14 cellular contexts compared by ENCODE assay signal in the genomic region with DNA sequence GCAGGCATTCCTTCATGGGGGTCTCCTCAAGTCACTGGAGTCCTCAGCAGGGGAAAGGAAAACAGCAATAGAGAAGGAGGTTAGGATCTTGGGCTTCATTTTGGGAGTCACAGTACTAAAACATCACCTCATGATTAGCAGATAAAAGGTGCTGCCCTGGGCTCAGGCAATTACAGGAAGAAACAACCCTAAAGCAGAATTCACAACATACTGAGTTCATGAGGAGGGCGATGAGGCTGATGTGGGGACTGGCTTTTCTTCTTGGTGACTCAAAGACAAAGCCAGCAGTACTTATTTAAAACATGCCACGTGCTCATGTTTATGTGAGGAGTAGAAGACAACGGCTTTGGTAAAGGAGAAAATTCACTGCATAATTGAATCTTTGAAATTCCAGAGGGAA.
DNase-seq lines count a peak whose midpoint lies in the region; ATAC-seq and TF ChIP-seq lines count a peak whose summit lies in the region.
"Had no signal": no experiment of that assay in that cellular context is flagged by ENCODE, and none has a peak within 500 bp of the region (broad histone marks: within the 10 kb centered on the region; RNA-seq: fewer than 3 reads in every experiment).

No MANE protein-coding gene starts in this region.

- peak overlapping the region; percentile 11 for H3K27ac Mint-ChIP-seq in activated naive CD8-positive, alpha-beta T cell
- H3K27ac Mint-ChIP-seq in activated naive CD8-positive, alpha-beta T cell treated with anti-CD3 and anti-CD28 coated beads for 36 hours: no peak overlapping the region
- H3K27ac Mint-ChIP-seq in activated T-helper 1 cell treated with anti-CD3 and anti-CD28 coated beads, Interleukin-12 subunit alpha, Interleukin-12 subunit beta, Interleukin-2, Interleukin-4 antibody, amounts not matched to agents 30 ng/mL and 10 ng/mL and 1 ng/mL, durations not matched to agents 14 hours and 24 hours and 36 hours: peak overlapping the region; percentile 20
- peak overlapping the region in 8 of 9 donors; percentile 20 to 90 (median 71) for H3K27ac Mint-ChIP-seq in naive thymus-derived CD4-positive, alpha-beta T cell
- no peak overlapping the region for H3K27ac Mint-ChIP-seq in stimulated activated effector memory CD8-positive, alpha-beta T cell treated with anti-CD3 and anti-CD28 coated beads, Interleukin-12 subunit alpha, Interleukin-12 subunit beta, amount 100 ng/mL, for 72 hours
- no peak overlapping the region for H3K27ac Mint-ChIP-seq in CD14-positive monocyte

- intact Hi-C loops in activated T-helper 1 cell treated with anti-CD3 and anti-CD28 coated beads, Interleukin-12 subunit alpha, Interleukin-12 subunit beta, Interleukin-2, Interleukin-4 antibody, amounts not matched to agents 30 ng/mL and 10 ng/mL and 1 ng/mL, durations not matched to agents 14 hours and 24 hours and 36 hours (cut with micrococcal nuclease): no loop called here
- intact Hi-C loops in naive thymus-derived CD4-positive, alpha-beta T cell (cut with micrococcal nuclease): loop anchor here in 1 of 2 donors (2.0 kb wide), 1 partner anchor 15 kb away; no protein-coding TSS in a partner anchor
- intact Hi-C loops in CD14-positive monocyte (cut with micrococcal nuclease): no loop called here

- no peaks in the 10 kb centered on the region for H3K27me3 Mint-ChIP-seq in activated naive CD8-positive, alpha-beta T cell
- H3K27me3 Mint-ChIP-seq in activated naive CD8-positive, alpha-beta T cell treated with anti-CD3 and anti-CD28 coated beads for 36 hours: no peaks in the 10 kb centered on the region
- H3K27me3 Mint-ChIP-seq in activated T-helper 1 cell treated with anti-CD3 and anti-CD28 coated beads, Interleukin-12 subunit alpha, Interleukin-12 subunit beta, Interleukin-2, Interleukin-4 antibody, amounts not matched to agents 30 ng/mL and 10 ng/mL and 1 ng/mL, durations not matched to agents 14 hours and 24 hours and 36 hours (ENCODE audit: insufficient read depth): no peaks in the 10 kb centered on the region
- no peaks in the 10 kb centered on the region for H3K27me3 Mint-ChIP-seq in naive thymus-derived CD4-positive, alpha-beta T cell
- H3K27me3 Mint-ChIP-seq in CD14-positive monocyte (ENCODE audit: low read depth in 3 of 3): peaks cover 0 to 3% (median 0%) of the 10 kb centered on the region in 3 donors

- TF ChIP-seq CTCF in CD14-positive monocyte (IDR thresholded peaks at IDR 0.05): no peak

- H3K27ac ChIP-seq in naive thymus-derived CD4-positive, alpha-beta T cell (ENCODE audit: low read depth, low read length): no peak overlapping the region
- H3K27ac ChIP-seq: C4-2B had no signal

- H3K4me1 Mint-ChIP-seq in activated naive CD8-positive, alpha-beta T cell (ENCODE audit: low read depth): peaks cover 52% of the 10 kb centered on the region
- peaks cover 29% of the 10 kb centered on the region for H3K4me1 Mint-ChIP-seq in activated naive CD8-positive, alpha-beta T cell treated with anti-CD3 and anti-CD28 coated beads for 36 hours
- H3K4me1 Mint-ChIP-seq in activated T-helper 1 cell treated with anti-CD3 and anti-CD28 coated beads, Interleukin-12 subunit alpha, Interleukin-12 subunit beta, Interleukin-2, Interleukin-4 antibody, amounts not matched to agents 30 ng/mL and 10 ng/mL and 1 ng/mL, durations not matched to agents 14 hours and 24 hours and 36 hours (ENCODE audit: low read depth): peaks cover 45% of the 10 kb centered on the region
- peaks cover 20 to 92% (median 85%) of the 10 kb centered on the region in 7 donors for H3K4me1 Mint-ChIP-seq in naive thymus-derived CD4-positive, alpha-beta T cell
- H3K4me1 Mint-ChIP-seq in stimulated activated effector memory CD8-positive, alpha-beta T cell treated with anti-CD3 and anti-CD28 coated beads, Interleukin-12 subunit alpha, Interleukin-12 subunit beta, amount 100 ng/mL, for 72 hours: peaks cover 12% of the 10 kb centered on the region
- peaks cover 23% of the 10 kb centered on the region for H3K4me1 Mint-ChIP-seq in CD14-positive monocyte

- CTCF ChIA-PET in naive thymus-derived CD4-positive, alpha-beta T cell (lab: Charles Lee): interaction anchor here (0.6 kb wide), 1 partner anchor 63 kb away, joined by 3 read pairs; no protein-coding TSS in a partner anchor

- POLR2A ChIA-PET in naive thymus-derived CD4-positive, alpha-beta T cell (lab: Charles Lee): no interaction called here

- H3K4me1 ChIP-seq in naive thymus-derived CD4-positive, alpha-beta T cell (ENCODE audit: control insufficient read depth in 2 of 2, insufficient read depth in 2 of 2, low read length in 2 of 2): peaks cover 3 to 47% of the 10 kb centered on the region in 2 donors

- ATAC-seq in activated CD4-positive, CD25-positive, alpha-beta regulatory T cell treated with anti-CD3 and anti-CD28 coated beads, Interleukin-2, amount 50 U/mL, for 24 hours: peak; percentile 33 to 46
- ATAC-seq in naive thymus-derived CD4-positive, alpha-beta T cell: no peak
- ATAC-seq in stimulated activated effector memory CD8-positive, alpha-beta T cell treated with anti-CD3 and anti-CD28 coated beads, Interleukin-12 subunit alpha, Interleukin-12 subunit beta, amount 100 ng/mL, for 72 hours: no peak
- ATAC-seq: K562 had no signal

- no peak overlapping the region for H3K4me3 Mint-ChIP-seq in activated naive CD8-positive, alpha-beta T cell
- H3K4me3 Mint-ChIP-seq in activated naive CD8-positive, alpha-beta T cell treated with anti-CD3 and anti-CD28 coated beads for 36 hours: no peak overlapping the region
- H3K4me3 Mint-ChIP-seq in activated T-helper 1 cell treated with anti-CD3 and anti-CD28 coated beads, Interleukin-12 subunit alpha, Interleukin-12 subunit beta, Interleukin-2, Interleukin-4 antibody, amounts not matched to agents 30 ng/mL and 10 ng/mL and 1 ng/mL, durations not matched to agents 14 hours and 24 hours and 36 hours: no peak overlapping the region
- H3K4me3 Mint-ChIP-seq in naive thymus-derived CD4-positive, alpha-beta T cell: peak overlapping the region in 4 of 10 donors; percentile 27 to 59 (median 54)
- H3K4me3 Mint-ChIP-seq in stimulated activated effector memory CD8-positive, alpha-beta T cell treated with anti-CD3 and anti-CD28 coated beads, Interleukin-12 subunit alpha, Interleukin-12 subunit beta, amount 100 ng/mL, for 72 hours: no peak overlapping the region
- no peak overlapping the region for H3K4me3 Mint-ChIP-seq in CD14-positive monocyte

- no peaks in the 10 kb centered on the region for H3K9me3 ChIP-seq in naive thymus-derived CD4-positive, alpha-beta T cell (ENCODE audit: control insufficient read depth in 2 of 3, low read length in 3 of 3)

- no peaks in the 10 kb centered on the region for H3K9me3 Mint-ChIP-seq in activated naive CD8-positive, alpha-beta T cell (ENCODE audit: low read depth)
- peaks cover 2% of the 10 kb centered on the region for H3K9me3 Mint-ChIP-seq in activated naive CD8-positive, alpha-beta T cell treated with anti-CD3 and anti-CD28 coated beads for 36 hours
- H3K9me3 Mint-ChIP-seq in activated T-helper 1 cell treated with anti-CD3 and anti-CD28 coated beads, Interleukin-12 subunit alpha, Interleukin-12 subunit beta, Interleukin-2, Interleukin-4 antibody, amounts not matched to agents 30 ng/mL and 10 ng/mL and 1 ng/mL, durations not matched to agents 14 hours and 24 hours and 36 hours: peaks cover 12% of the 10 kb centered on the region
- H3K9me3 Mint-ChIP-seq in naive thymus-derived CD4-positive, alpha-beta T cell: peaks cover 0 to 14% (median 0%) of the 10 kb centered on the region in 11 donors
- peaks cover 2% of the 10 kb centered on the region for H3K9me3 Mint-ChIP-seq in stimulated activated effector memory CD8-positive, alpha-beta T cell treated with anti-CD3 and anti-CD28 coated beads, Interleukin-12 subunit alpha, Interleukin-12 subunit beta, amount 100 ng/mL, for 72 hours
- H3K9me3 Mint-ChIP-seq in CD14-positive monocyte: peaks cover 0 to 5% (median 0%) of the 10 kb centered on the region in 7 donors

- no peak for DNase-seq in activated CD4-positive, CD25-positive, alpha-beta regulatory T cell treated with anti-CD3 and anti-CD28 coated beads, Interleukin-2, amount 50 U/mL, for 72 hours
- no peak for DNase-seq in activated naive CD8-positive, alpha-beta T cell treated with anti-CD3 and anti-CD28 coated beads for 36 hours
- DNase-seq in activated T-helper 1 cell treated with anti-CD3 and anti-CD28 coated beads, Interleukin-12 subunit alpha, Interleukin-12 subunit beta, Interleukin-2, Interleukin-4 antibody, amounts not matched to agents 30 ng/mL and 10 ng/mL and 1 ng/mL, durations not matched to agents 14 hours and 24 hours and 36 hours (ENCODE audit: low spot score): no peak
- no peak for DNase-seq in naive thymus-derived CD4-positive, alpha-beta T cell
- DNase-seq in stimulated activated effector memory CD8-positive, alpha-beta T cell treated with anti-CD3 and anti-CD28 coated beads, Interleukin-12 subunit alpha, Interleukin-12 subunit beta, amount 100 ng/mL, for 72 hours (ENCODE audit: low spot score in 2 of 2): no peak
- DNase-seq in CD14-positive monocyte (ENCODE audit: low spot score): no peak
- DNase-seq: NCI-H1417 treated with DMSO at 0.1 percent for 48 hours, NCI-H1930, NCI-H446, NCI-H69 had no signal

- no peak overlapping the region for H3K4me3 ChIP-seq in naive thymus-derived CD4-positive, alpha-beta T cell (ENCODE audit: low read length)
- H3K4me3 ChIP-seq: K562 had no signal

- H3K36me3 Mint-ChIP-seq in activated naive CD8-positive, alpha-beta T cell: peaks cover 6% of the 10 kb centered on the region
- peaks cover 15% of the 10 kb centered on the region for H3K36me3 Mint-ChIP-seq in activated naive CD8-positive, alpha-beta T cell treated with anti-CD3 and anti-CD28 coated beads for 36 hours
- peaks cover 42% of the 10 kb centered on the region for H3K36me3 Mint-ChIP-seq in activated T-helper 1 cell treated with anti-CD3 and anti-CD28 coated beads, Interleukin-12 subunit alpha, Interleukin-12 subunit beta, Interleukin-2, Interleukin-4 antibody, amounts not matched to agents 30 ng/mL and 10 ng/mL and 1 ng/mL, durations not matched to agents 14 hours and 24 hours and 36 hours (ENCODE audit: low read depth)
- H3K36me3 Mint-ChIP-seq in naive thymus-derived CD4-positive, alpha-beta T cell: peaks cover 9 to 79% (median 69%) of the 10 kb centered on the region in 5 donors
- H3K36me3 Mint-ChIP-seq in stimulated activated effector memory CD8-positive, alpha-beta T cell treated with anti-CD3 and anti-CD28 coated beads, Interleukin-12 subunit alpha, Interleukin-12 subunit beta, amount 100 ng/mL, for 72 hours: no peaks in the 10 kb centered on the region
- no peaks in the 10 kb centered on the region for H3K36me3 Mint-ChIP-seq in CD14-positive monocyte

- H3K27me3 ChIP-seq in naive thymus-derived CD4-positive, alpha-beta T cell (ENCODE audit: control insufficient read depth in 2 of 2, insufficient read depth in 2 of 2, low read length in 2 of 2): no peaks in the 10 kb centered on the region

- peaks cover 0 to 15% (median 4%) of the 10 kb centered on the region in 3 experiments for H3K36me3 ChIP-seq in naive thymus-derived CD4-positive, alpha-beta T cell (ENCODE audit: control insufficient read depth in 2 of 3, insufficient read depth in 3 of 3, low read length in 3 of 3)

Comparison
In these comparisons a context has a peak if more than half of its experiments do, and no peak if none do; other contexts are left out.
1. H3K27ac Mint-ChIP-seq: peak in activated naive CD8-positive, alpha-beta T cell (single experiment), activated T-helper 1 cell treated with anti-CD3 and anti-CD28 coated beads, Interleukin-12 subunit alpha, Interleukin-12 subunit beta, Interleukin-2, Interleukin-4 antibody, amounts not matched to agents 30 ng/mL and 10 ng/mL and 1 ng/mL, durations not matched to agents 14 hours and 24 hours and 36 hours (single experiment) and naive thymus-derived CD4-positive, alpha-beta T cell (8 of 9); none in activated naive CD8-positive, alpha-beta T cell treated with anti-CD3 and anti-CD28 coated beads for 36 hours (single experiment), stimulated activated effector memory CD8-positive, alpha-beta T cell treated with anti-CD3 and anti-CD28 coated beads, Interleukin-12 subunit alpha, Interleukin-12 subunit beta, amount 100 ng/mL, for 72 hours (single experiment) and CD14-positive monocyte (0 of 7).
2. ATAC-seq: peak in activated CD4-positive, CD25-positive, alpha-beta regulatory T cell treated with anti-CD3 and anti-CD28 coated beads, Interleukin-2, amount 50 U/mL, for 24 hours (2 of 2); none in naive thymus-derived CD4-positive, alpha-beta T cell (single experiment) and stimulated activated effector memory CD8-positive, alpha-beta T cell treated with anti-CD3 and anti-CD28 coated beads, Interleukin-12 subunit alpha, Interleukin-12 subunit beta, amount 100 ng/mL, for 72 hours (single experiment).